15 cellular contexts compared by ENCODE assay signal in the genomic region with DNA sequence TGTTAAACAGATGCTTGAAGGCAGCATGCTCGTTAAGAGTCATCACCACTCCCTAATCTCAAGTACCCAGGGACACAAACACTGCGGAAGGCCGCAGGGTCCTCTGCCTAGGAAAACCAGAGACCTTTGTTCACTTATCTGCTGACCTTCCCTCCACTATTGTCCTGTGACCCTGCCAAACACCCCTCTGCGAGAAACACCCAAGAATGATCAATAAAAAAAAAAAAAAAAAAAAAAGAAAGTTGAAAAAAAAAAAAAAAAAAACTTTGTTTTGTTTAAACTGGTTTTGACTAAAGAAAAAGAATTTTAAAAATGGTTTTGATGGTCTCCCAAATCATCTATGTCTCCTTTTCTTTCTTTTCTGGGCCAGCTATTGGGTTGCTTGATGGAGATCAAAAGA. TPM values are rescaled to one million over a fixed set of nuclear protein-coding genes. Genes with fewer than 3 reads are reported as not detected.
"Had no signal": no experiment of that assay in that cellular context is flagged by ENCODE, and none has a peak within 500 bp of the region (broad histone marks: within the 10 kb centered on the region; RNA-seq: fewer than 3 reads in every experiment).

No MANE protein-coding gene starts in this region.

RNA-seq across cellular contexts. Expression of gene ADIPOQ, which starts 32.3 kb away (rescaled TPM):
- total RNA-seq: activated B cell treated with CpG ODN at 0.5 μM for 24 hours; activated CD4-positive, alpha-beta memory T cell treated with anti-CD3 and anti-CD28 coated beads for 36 hours; activated CD4-positive, alpha-beta memory T cell treated with anti-CD3 and anti-CD28 coated beads, Interleukin-2, amount 10 ng/mL, durations not matched to agents 7 days and 5 days; activated CD4-positive, alpha-beta T cell treated with anti-CD3 and anti-CD28 coated beads for 36 hours; activated CD4-positive, alpha-beta T cell treated with anti-CD3 and anti-CD28 coated beads, Interleukin-2, amount 10 ng/mL, durations not matched to agents 24 days and 14 days; activated CD4-positive, alpha-beta T cell treated with anti-CD3 and anti-CD28 coated beads, Interleukin-2, amount 10 ng/mL, durations not matched to agents 7 days and 5 days; activated CD8-positive, alpha-beta memory T cell treated with anti-CD3 and anti-CD28 coated beads for 36 hours; activated CD8-positive, alpha-beta memory T cell treated with anti-CD3 and anti-CD28 coated beads, Interleukin-2, amount 10 ng/mL, durations not matched to agents 7 days and 5 days; activated CD8-positive, alpha-beta T cell treated with anti-CD3 and anti-CD28 coated beads for 36 hours; activated CD8-positive, alpha-beta T cell treated with anti-CD3 and anti-CD28 coated beads, Interleukin-2, amount 10 ng/mL, durations not matched to agents 7 days and 5 days; T-cell; T-helper 1 cell treated with Interleukin-12 subunit alpha and Interleukin-12 subunit beta and Interleukin-4 antibody, amounts not matched to agents 30 ng/mL and 1 ng/mL, for 36 hours; T-helper 17 cell; T-helper 2 cell treated with Interferon-gamma antibody and Interleukin-4, amounts not matched to agents 100 ng/mL and 5 ng/mL, for 36 hours; WTC11 had no signal
